ENCODE assay signal across 25 cellular contexts in genomic region chr11:133650082-133650481, GRCh38.
"Had no signal": no experiment of that assay in that cellular context is flagged by ENCODE, and none has a peak within 500 bp of the region (broad histone marks: within the 10 kb centered on the region; RNA-seq: fewer than 3 reads in every experiment).

No MANE protein-coding gene starts in this region.

- DNase-seq: Karpas-422, KBM-7, MM.1S, MV-4-11, NCI-H1092, NCI-H1436 treated with DMSO at 0.1 percent for 48 hours, NCI-H1694 treated with DMSO at 0.1 percent for 48 hours, NCI-H187 treated with DMSO at 0.1 percent for 48 hours, NCI-H2029, NCI-H2171 treated with DMSO at 0.1 percent for 48 hours, NCI-H2227 treated with DMSO at 0.1 percent for 48 hours, NCI-H345, NCI-H446, NCI-H510A treated with DMSO at 0.1 percent for 48 hours, NCI-H524 treated with DMSO at 0.1 percent for 48 hours, NCI-H526 treated with DMSO at 0.1 percent for 48 hours, PC-9, SHP77, SIG-M5, SJCRH30 had no signal

- H3K4me1 ChIP-seq: SJCRH30 had no signal

- H3K27ac ChIP-seq: KMS-11, PC-9, RWPE1, SJCRH30, SK-N-MC had no signal

- H3K9me3 ChIP-seq: SJCRH30 had no signal

- H3K27me3 ChIP-seq: SJCRH30 had no signal

- H3K4me3 ChIP-seq: PC-9, SJCRH30, SK-N-MC had no signal

- ATAC-seq: Panc1, SK-N-SH treated with all-trans-retinoic acid at 6 μM for 48 hours had no signal

- H3K36me3 ChIP-seq: SJCRH30 had no signal
